10 cellular contexts compared by ENCODE assay signal in the genomic region with DNA sequence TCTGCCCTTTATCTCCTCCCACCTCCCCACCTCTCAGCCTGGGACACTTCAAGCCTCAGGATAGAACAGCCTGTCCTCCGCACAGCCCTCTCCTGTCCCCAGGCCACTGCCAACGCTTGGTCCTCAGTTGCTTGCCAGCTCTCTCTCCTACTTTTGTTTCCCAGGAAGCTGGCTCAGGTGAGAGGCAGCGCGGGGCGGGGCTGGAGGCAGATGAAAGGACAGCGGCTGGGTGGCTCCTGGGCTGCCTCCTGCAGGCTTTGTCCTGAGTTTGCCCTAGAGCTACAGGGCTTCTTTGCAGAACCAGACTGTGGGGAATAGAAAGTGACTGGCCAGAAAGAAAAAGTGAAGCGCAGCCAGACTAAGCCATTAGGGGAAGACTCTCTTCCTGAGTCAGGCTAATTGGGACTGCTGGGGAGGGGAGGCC. TPM values are rescaled to one million over a fixed set of nuclear protein-coding genes. Genes with fewer than 3 reads are reported as not detected.
DNase-seq lines count a peak whose midpoint lies in the region; ATAC-seq, FAIRE-seq and TF ChIP-seq lines count a peak whose summit lies in the region.
"Had no signal": no experiment of that assay in that cellular context is flagged by ENCODE, and none has a peak within 500 bp of the region (broad histone marks: within the 10 kb centered on the region; RNA-seq: fewer than 3 reads in every experiment).

No MANE protein-coding gene starts in this region.

- TF ChIP-seq CTCF in RWPE2 (IDR thresholded peaks at IDR 0.05; ENCODE audit: poor library complexity, severe bottlenecking) (peak; percentile 22), keratinocyte (optimal IDR thresholded peaks at IDR 0.05 in 1 of 3, IDR thresholded peaks at IDR 0.05 in 1 of 3, conservative IDR thresholded peaks at IDR 0.05 in 1 of 3; ENCODE audit: extremely low read depth in 1 of 3, insufficient read depth in 2 of 3, low read length in 3 of 3) (peak in 2 of 3 experiments; percentile 25 to 37), thyroid gland (IDR thresholded peaks at IDR 0.05) (peak in 4 of 6 experiments; percentile 30 to 52 (median 46)), A673 (conservative IDR thresholded peaks at IDR 0.05; ENCODE audit: low read depth, low read length) (no peak)

- 39 to 46% methylated on average over 7 of the region's 7 CpGs for WGBS in thyroid gland, 2 donors
- WGBS in aorta, 2 donors: 88 to 89% methylated on average over 7 of the region's 7 CpGs

- no peaks in the 10 kb centered on the region for H3K9me1 ChIP-seq in keratinocyte (ENCODE audit: control insufficient read depth, extremely low read depth, insufficient read depth, low read length)

- H3K4me2 ChIP-seq in keratinocyte (ENCODE audit: control insufficient read depth, extremely low read depth, insufficient read depth, low read depth, low read length): no peak overlapping the region

- no peaks in the 10 kb centered on the region for H3K36me3 ChIP-seq in RWPE2 (ENCODE audit: low read depth)
- no peaks in the 10 kb centered on the region for H3K36me3 ChIP-seq in keratinocyte (ENCODE audit: control insufficient read depth in 2 of 2, extremely low read depth in 1 of 2, insufficient read depth in 2 of 2, low read length in 2 of 2)
- no peaks in the 10 kb centered on the region for H3K36me3 ChIP-seq in thyroid gland
- no peaks in the 10 kb centered on the region for H3K36me3 ChIP-seq in aorta (ENCODE audit: control insufficient read depth in 1 of 2, insufficient read depth in 2 of 2, low read length in 1 of 2)
- H3K36me3 ChIP-seq in A673 (ENCODE audit: insufficient read depth, low read length, poor library complexity, severe bottlenecking): no peaks in the 10 kb centered on the region

- no peak for FAIRE-seq in keratinocyte (lab: Jason Lieb, UNC)
- FAIRE-seq: A204.1 had no signal

- intact Hi-C loops in thyroid gland (cut with DNase I) (no loop called here), aorta (cut with DNase I) (loop anchor here (10.0 kb wide), 1 partner anchor 45 kb away; the partner anchor contains the start of gene CDC42EP4 (in 2 of the 2)), A673 (cut with micrococcal nuclease; ENCODE audit: unreplicated experiment) (no loop called here)

- H3K27me3 ChIP-seq in RWPE2 (ENCODE audit: insufficient read depth, poor library complexity, severe bottlenecking): no peaks in the 10 kb centered on the region
- H3K27me3 ChIP-seq in keratinocyte (ENCODE audit: control insufficient read depth, extremely low read depth, insufficient read depth, low read length): no peaks in the 10 kb centered on the region
- no peaks in the 10 kb centered on the region for H3K27me3 ChIP-seq in thyroid gland
- H3K27me3 ChIP-seq in aorta (ENCODE audit: control insufficient read depth in 1 of 2, insufficient read depth in 2 of 2, low read length in 1 of 2): no peaks in the 10 kb centered on the region
- no peaks in the 10 kb centered on the region for H3K27me3 ChIP-seq in A673 (replicated peaks; ENCODE audit: insufficient read depth, low read depth, low read length, poor library complexity)

- dilution Hi-C loops in keratinocyte (cut with MboI; ENCODE audit: extremely low pct_ligation_motif_present, low sequenced_read_pairs): no loop called here

- peaks cover 4% of the 10 kb centered on the region for H3K4me1 ChIP-seq in RWPE2 (ENCODE audit: insufficient read depth, poor library complexity, severe bottlenecking)
- H3K4me1 ChIP-seq in keratinocyte (ENCODE audit: control insufficient read depth, extremely low read depth, insufficient read depth, low read length): peaks cover 9% of the 10 kb centered on the region
- peaks cover 13% of the 10 kb centered on the region in 2 donors for H3K4me1 ChIP-seq in thyroid gland
- no peaks in the 10 kb centered on the region for H3K4me1 ChIP-seq in aorta (ENCODE audit: control insufficient read depth in 1 of 2, insufficient read depth in 2 of 2, low read length in 2 of 2)
- H3K4me1 ChIP-seq in A673 (ENCODE audit: insufficient read depth, low read length, poor library complexity, severe bottlenecking): no peaks in the 10 kb centered on the region

- no TSS peak for BruUV-seq in A673 (replicated peaks; lab: Mats Ljungman, UMichigan)

- H2AFZ ChIP-seq in keratinocyte (ENCODE audit: control insufficient read depth, low read length): no peak overlapping the region

- DNase-seq in NCI-H1417 (lab: John Stamatoyannopoulos, UW): peak; percentile 33 to 60 (median 35)
- no peak for DNase-seq in NCI-H1417 treated with DMSO at 0.1 percent for 48 hours (lab: John Stamatoyannopoulos, UW)
- no peak for DNase-seq in RWPE2 (ENCODE audit: low spot score)
- DNase-seq in keratinocyte (ENCODE audit: low read depth, low spot score): no peak
- DNase-seq in thyroid gland: peak; percentile 96 to 97
- DNase-seq in aorta: no peak
- DNase-seq in A673 (ENCODE audit: low spot score): no peak
- no peak for DNase-seq in D341Med (ENCODE audit: low spot score)
- DNase-seq: NCI-H2227 treated with DMSO at 0.1 percent for 48 hours had no signal

- TF ChIP-seq POLR2A in thyroid gland (IDR thresholded peaks at IDR 0.05): peak in 1 of 2 donors; percentile 47

- no peaks in the 10 kb centered on the region for H3K79me2 ChIP-seq in keratinocyte (ENCODE audit: control insufficient read depth, insufficient read depth, low read length)

- H3K9me3 ChIP-seq in RWPE2 (ENCODE audit: severe bottlenecking) (no peaks in the 10 kb centered on the region), keratinocyte (ENCODE audit: control insufficient read depth, low read depth, low read length) (no peaks in the 10 kb centered on the region), thyroid gland (no peaks in the 10 kb centered on the region), aorta (ENCODE audit: control insufficient read depth, low read length) (no peaks in the 10 kb centered on the region), A673 (ENCODE audit: low read depth, low read length, poor library complexity, severe bottlenecking) (no peaks in the 10 kb centered on the region)

- POLR2A ChIA-PET in A673 (lab: Charles Lee; ENCODE audit: low non-redundant PET): no interaction called here

- H4K20me1 ChIP-seq in keratinocyte (ENCODE audit: control insufficient read depth, extremely low read depth, insufficient read depth, low read length): no peaks in the 10 kb centered on the region

- CTCF ChIA-PET in A673 (lab: Charles Lee): interaction anchor here (0.7 kb wide), 1 partner anchor 103 kb away, joined by 8 read pairs; no protein-coding TSS in a partner anchor

- H3K27ac ChIP-seq in RWPE2 (ENCODE audit: poor library complexity, severe bottlenecking) (no peak overlapping the region), keratinocyte (ENCODE audit: control insufficient read depth, insufficient read depth, low read length) (no peak overlapping the region), thyroid gland (peak overlapping the region in 2 of 3 donors; percentile 33 to 47), aorta (ENCODE audit: low read depth in 1 of 2, low read length in 2 of 2) (no peak overlapping the region), A673 (ENCODE audit: low read depth, low read length, poor library complexity, severe bottlenecking) (no peak overlapping the region)

- H3K4me3 ChIP-seq in RWPE2 (ENCODE audit: severe bottlenecking) (no peak overlapping the region), keratinocyte (ENCODE audit: control insufficient read depth in 2 of 3, extremely low read depth in 1 of 3, insufficient read depth in 2 of 3, low read depth in 1 of 3, low read length in 3 of 3) (no peak overlapping the region), thyroid gland (replicated peaks in 1 of 3) (no peak overlapping the region), aorta (ENCODE audit: low read length in 2 of 2) (no peak overlapping the region), A673 (ENCODE audit: low read depth, low read length, poor library complexity, severe bottlenecking) (no peak overlapping the region)

- H3K9ac ChIP-seq in keratinocyte (ENCODE audit: control insufficient read depth, extremely low read depth, insufficient read depth, low read length): no peak overlapping the region

- ATAC-seq in RWPE2 (ENCODE audit: low read depth) (peak; percentile 83), aorta (ENCODE audit: low FRiP score) (no peak)

RNA-seq across cellular contexts. Expression of gene CDC42EP4, which starts 48.2 kb away (rescaled TPM):
- polyA plus RNA-seq in keratinocyte (5.9 to 11.1 TPM (median 9.4 TPM) in 3 replicates), aorta (10 to 100 TPM; 23.6 to 23.8 TPM)
- 4.1 TPM for polyA plus RNA-seq in keratinocyte (2011; ENCODE audit: low read depth)
- polyA plus RNA-seq in keratinocyte (2011; cell fraction: cytosol; rRNA removed): 7.5 and 10.9 TPM in 2 replicates
- polyA plus RNA-seq in keratinocyte (2011; cell fraction: nucleus; rRNA removed): 7.4 and 11.1 TPM in 2 replicates
- polyA plus RNA-seq in keratinocyte (2012; ENCODE audit: low replicate concordance): 9.2 and 14.3 TPM in 2 replicates
- 10.7 to 18.2 TPM (median 13.7 TPM) in 3 replicates for polyA minus RNA-seq in keratinocyte
- 16.1 TPM for polyA minus RNA-seq in keratinocyte (2011; cell fraction: cytosol; rRNA and poly(A)+ RNA removed)
- polyA minus RNA-seq in keratinocyte (2011; cell fraction: nucleus; rRNA and poly(A)+ RNA removed): 14.0 and 17.1 TPM in 2 replicates
- total RNA-seq in thyroid gland (100 to 1,000 TPM in 2 of 4 donors, 10 to 100 TPM in 2; 68.7 to 172 (median 97.3) TPM), aorta (10 to 100 TPM; 62.8 to 73.7 TPM), A673 (2021) (37.5 and 40.2 TPM in 2 replicates)

Comparison
In these comparisons a context has a peak if more than half of its experiments do, and no peak if none do; other contexts are left out.
1. DNase-seq: peak in NCI-H1417 (3 of 3) and thyroid gland (2 of 2); none in NCI-H1417 treated with DMSO at 0.1 percent for 48 hours (single experiment), RWPE2 (single experiment), keratinocyte (single experiment), aorta (0 of 2), A673 (single experiment) and D341Med (single experiment).
2. H3K27ac ChIP-seq: peak in thyroid gland (2 of 3); none in RWPE2 (single experiment), keratinocyte (single experiment), aorta (0 of 2) and A673 (single experiment).
3. intact Hi-C loops: an anchor here in aorta (10.0 kb wide); none called in thyroid gland and A673.